Comparison of ENCODE assay signal across 9 cellular contexts in the genomic region with DNA sequence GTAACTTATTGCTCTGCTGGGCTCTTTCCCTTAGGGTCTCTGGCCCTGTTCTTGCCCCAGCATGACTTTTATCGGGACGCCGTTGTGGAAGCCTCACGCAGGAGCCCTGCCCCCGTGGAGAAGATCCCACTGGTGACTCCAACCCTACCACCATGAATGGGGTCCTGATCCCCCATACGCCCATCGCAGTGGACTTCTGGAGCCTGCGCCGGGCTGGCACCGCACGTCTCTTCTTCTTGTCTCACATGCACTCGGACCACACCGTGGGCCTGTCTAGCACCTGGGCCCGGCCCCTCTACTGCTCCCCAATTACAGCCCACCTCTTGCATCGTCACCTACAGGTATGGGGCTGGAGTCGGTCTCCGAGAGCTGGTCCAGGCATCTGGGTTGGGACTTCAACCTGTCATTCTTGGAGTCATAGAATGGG. TPM values are rescaled to one million over a fixed set of nuclear protein-coding genes. Genes with fewer than 3 reads are reported as not detected.
A peak's percentile ranks its signal among the peaks of the same experiment; 100 is the strongest.
DNase-seq lines count a peak whose midpoint lies in the region; ATAC-seq lines count a peak whose summit lies in the region.
"Had no signal": no experiment of that assay in that cellular context is flagged by ENCODE, and none has a peak within 500 bp of the region (broad histone marks: within the 10 kb centered on the region; RNA-seq: fewer than 3 reads in every experiment).

No MANE protein-coding gene starts in this region.

- peak overlapping the region; percentile 97 for H3K4me3 Mint-ChIP-seq in activated CD8-positive, alpha-beta T cell treated with anti-CD3 and anti-CD28 coated beads, Interleukin-2, amount 10 ng/mL, durations not matched to agents 7 days and 5 days

- H3K4me3 ChIP-seq in HUES64 (ENCODE audit: low read length) (peak overlapping the region; percentile 98), skeletal muscle cell (ENCODE audit: low read depth, low read length) (peak overlapping the region; percentile 98)

- peaks cover 38% of the 10 kb centered on the region for H3K36me3 ChIP-seq in HUES64 (ENCODE audit: insufficient read depth, low read length)

- ATAC-seq in GM18520 (IDR thresholded peaks at IDR 0.05; ENCODE audit: unreplicated experiment) (peak; percentile 1), left cardiac atrium (peak in 1 of 2 donors; percentile 1), GM21529 (IDR thresholded peaks at IDR 0.05; ENCODE audit: unreplicated experiment) (no peak)
- peak; percentile 3 for ATAC-seq in activated CD8-positive, alpha-beta T cell treated with anti-CD3 and anti-CD28 coated beads, Interleukin-2, amount 10 ng/mL, durations not matched to agents 7 days and 5 days

- no peaks in the 10 kb centered on the region for H3K9me3 Mint-ChIP-seq in activated CD8-positive, alpha-beta T cell treated with anti-CD3 and anti-CD28 coated beads, Interleukin-2, amount 10 ng/mL, durations not matched to agents 7 days and 5 days (ENCODE audit: insufficient read depth)

- H3K27ac ChIP-seq in HUES64 (ENCODE audit: low read depth, low read length), result peak overlapping the region; percentile 84

- intact Hi-C loops in left cardiac atrium (cut with DNase I), result loop anchor here in 1 of 2 donors (1.0 kb wide), 1 partner anchor 24 kb away; a partner anchor contains a TSS

- H3K4me1 ChIP-seq in HUES64 (ENCODE audit: insufficient read depth, low read length), result peaks cover 5% of the 10 kb centered on the region; the same call in 1 of the 2 replicates

- H3K27me3 ChIP-seq in HUES64 (ENCODE audit: insufficient read depth, low read length), result no peaks in the 10 kb centered on the region

- POLR2A ChIA-PET in activated CD8-positive, alpha-beta T cell treated with anti-CD3 and anti-CD28 coated beads, Interleukin-2, amount 10 ng/mL, durations not matched to agents 7 days and 5 days (lab: Charles Lee), result interaction anchor here (0.6 to 5.5 kb wide), 6 partner anchors 12 to 37 kb away, joined by 4 to 110 read pairs (median 22); a partner anchor contains a TSS

- H3K9ac ChIP-seq in HUES64 (ENCODE audit: low read depth, low read length), result peak overlapping the region; percentile 89

- H3K27me3 Mint-ChIP-seq in activated CD8-positive, alpha-beta T cell treated with anti-CD3 and anti-CD28 coated beads, Interleukin-2, amount 10 ng/mL, durations not matched to agents 7 days and 5 days (ENCODE audit: low read depth), result no peaks in the 10 kb centered on the region

- H3K36me3 Mint-ChIP-seq in activated CD8-positive, alpha-beta T cell treated with anti-CD3 and anti-CD28 coated beads, Interleukin-2, amount 10 ng/mL, durations not matched to agents 7 days and 5 days (ENCODE audit: low read depth), result peaks cover 56% of the 10 kb centered on the region

- CTCF ChIA-PET in activated CD8-positive, alpha-beta T cell treated with anti-CD3 and anti-CD28 coated beads, Interleukin-2, amount 10 ng/mL, durations not matched to agents 7 days and 5 days (lab: Charles Lee), result interaction anchor here (0.9 to 7.5 kb wide), 8 partner anchors 13 to 72 kb away, joined by 3 to 79 read pairs (median 14); a partner anchor contains a TSS

- WGBS in HUES64, result under 1% methylated on average over 17 of the region's 17 CpGs

- peak; percentile 12 for DNase-seq in AG20443 (ENCODE audit: low spot score)
- no peak for DNase-seq in activated CD8-positive, alpha-beta T cell treated with anti-CD3 and anti-CD28 coated beads, Interleukin-2, amount 10 ng/mL, durations not matched to agents 7 days and 5 days
- peak; percentile 44 for DNase-seq in left cardiac atrium
- no peak for DNase-seq in skeletal muscle cell (ENCODE audit: low read depth)
- DNase-seq in central memory CD4-positive, alpha-beta T cell, result no peak

- peak overlapping the region; percentile 96 for H3K27ac Mint-ChIP-seq in activated CD8-positive, alpha-beta T cell treated with anti-CD3 and anti-CD28 coated beads, Interleukin-2, amount 10 ng/mL, durations not matched to agents 7 days and 5 days

- H3K9me3 ChIP-seq in HUES64 (ENCODE audit: insufficient read depth, low read depth, low read length), result no peaks in the 10 kb centered on the region

- peaks cover 62% of the 10 kb centered on the region for H3K4me1 Mint-ChIP-seq in activated CD8-positive, alpha-beta T cell treated with anti-CD3 and anti-CD28 coated beads, Interleukin-2, amount 10 ng/mL, durations not matched to agents 7 days and 5 days (ENCODE audit: low read depth)

RNA-seq across cellular contexts. Expression of a gene that starts 0.3 kb away (rescaled TPM):
- 9.4 TPM for polyA plus RNA-seq in HUES64 (2013, experiment 1 of 2)
- polyA plus RNA-seq in HUES64 (2013, experiment 2 of 2), result 10.0 TPM
- 10 to 100 TPM; 19.6 to 19.7 TPM for total RNA-seq in activated CD8-positive, alpha-beta T cell treated with anti-CD3 and anti-CD28 coated beads, Interleukin-2, amount 10 ng/mL, durations not matched to agents 7 days and 5 days
- 1 to 10 TPM; 3.6 to 4.2 TPM for total RNA-seq in left cardiac atrium

RNA-seq across cellular contexts. Expression of a gene that starts 0.8 kb away (rescaled TPM):
- 8.7 TPM for polyA plus RNA-seq in HUES64 (2013, experiment 1 of 2)
- polyA plus RNA-seq in HUES64 (2013, experiment 2 of 2), result 9.1 TPM
- 10 to 100 TPM; 42.9 to 44.9 TPM for total RNA-seq in activated CD8-positive, alpha-beta T cell treated with anti-CD3 and anti-CD28 coated beads, Interleukin-2, amount 10 ng/mL, durations not matched to agents 7 days and 5 days
- 10 to 100 TPM; 11.9 to 12.0 TPM for total RNA-seq in left cardiac atrium

RNA-seq across cellular contexts. Expression of a gene that starts 18.1 kb away (rescaled TPM):
- polyA plus RNA-seq in HUES64 (2013, experiment 1 of 2), result not detected
- not detected for polyA plus RNA-seq in HUES64 (2013, experiment 2 of 2)
- 1 to 10 TPM; 1.0 to 1.1 TPM for total RNA-seq in activated CD8-positive, alpha-beta T cell treated with anti-CD3 and anti-CD28 coated beads, Interleukin-2, amount 10 ng/mL, durations not matched to agents 7 days and 5 days
- total RNA-seq in left cardiac atrium, result under 1 TPM in 1 of 2 donors, not detected in 1; 0.97 TPM

RNA-seq across cellular contexts. Expression of a gene that starts 23.7 kb away (rescaled TPM):
- polyA plus RNA-seq in HUES64 (2013, experiment 1 of 2), result 22.4 TPM
- 23.1 TPM for polyA plus RNA-seq in HUES64 (2013, experiment 2 of 2)
- total RNA-seq in activated CD8-positive, alpha-beta T cell treated with anti-CD3 and anti-CD28 coated beads, Interleukin-2, amount 10 ng/mL, durations not matched to agents 7 days and 5 days, result 10 to 100 TPM; 89.3 to 92.7 TPM
- total RNA-seq in left cardiac atrium, result 10 to 100 TPM; 59.4 to 72.0 TPM

RNA-seq across cellular contexts. Expression of a gene that starts 33.9 kb away (rescaled TPM):
- not detected for polyA plus RNA-seq in HUES64 (2013, experiment 1 of 2)
- polyA plus RNA-seq in HUES64 (2013, experiment 2 of 2), result not detected
- 10 to 100 TPM; 74.8 to 78.9 TPM for total RNA-seq in activated CD8-positive, alpha-beta T cell treated with anti-CD3 and anti-CD28 coated beads, Interleukin-2, amount 10 ng/mL, durations not matched to agents 7 days and 5 days
- total RNA-seq in left cardiac atrium, result 1 to 10 TPM; 1.0 to 1.6 TPM
- total RNA-seq: NCI-H460 had no signal

Comparison
In these comparisons a context has a peak if more than half of its experiments do, and no peak if none do; other contexts are left out.
1. DNase-seq: peak in AG20443 (single experiment) and left cardiac atrium (single experiment); none in activated CD8-positive, alpha-beta T cell treated with anti-CD3 and anti-CD28 coated beads, Interleukin-2, amount 10 ng/mL, durations not matched to agents 7 days and 5 days (single experiment), skeletal muscle cell (single experiment) and central memory CD4-positive, alpha-beta T cell (single experiment).